Comparison of ENCODE assay signal across 16 cellular contexts in the genomic region with DNA sequence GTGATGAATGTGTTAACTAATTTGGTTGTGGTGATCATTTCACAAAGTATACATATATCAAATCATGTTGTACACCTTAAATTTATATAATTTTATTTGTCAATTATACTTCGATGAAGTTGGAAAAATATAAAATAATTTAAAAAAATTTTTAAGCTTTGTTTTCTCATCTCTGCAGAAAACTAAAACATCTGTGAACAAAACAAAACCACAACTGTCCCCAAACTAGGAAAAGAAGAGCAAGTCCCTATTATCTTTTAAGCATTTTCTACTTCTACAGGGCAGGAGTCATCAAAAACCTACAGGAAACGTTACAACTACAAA. TPM values are rescaled to one million over a fixed set of nuclear protein-coding genes. Genes with fewer than 3 reads are reported as not detected.
A peak's percentile ranks its signal among the peaks of the same experiment; 100 is the strongest.
DNase-seq lines count a peak whose midpoint lies in the region; ATAC-seq and TF ChIP-seq lines count a peak whose summit lies in the region.
"Had no signal": no experiment of that assay in that cellular context is flagged by ENCODE, and none has a peak within 500 bp of the region (broad histone marks: within the 10 kb centered on the region; RNA-seq: fewer than 3 reads in every experiment).

No MANE protein-coding gene starts in this region.

- no peaks in the 10 kb centered on the region for H3F3A ChIP-seq in PC-3 (ENCODE audit: low read length, unreplicated experiment)

- H3K36me3 Mint-ChIP-seq in endodermal cell (ENCODE audit: low read depth), result peaks cover 18% of the 10 kb centered on the region
- H3K36me3 Mint-ChIP-seq in stimulated activated effector memory CD8-positive, alpha-beta T cell treated with anti-CD3 and anti-CD28 coated beads, Interleukin-12 subunit alpha, Interleukin-12 subunit beta, amount 100 ng/mL, for 72 hours, result peaks cover 5% of the 10 kb centered on the region

- H3K4me1 ChIP-seq in heart left ventricle, result peaks cover 0 to 31% (median 6%) of the 10 kb centered on the region in 12 donors
- peaks cover 8% of the 10 kb centered on the region for H3K4me1 ChIP-seq in PC-3 (ENCODE audit: insufficient read depth, low read length)
- peaks cover 12% of the 10 kb centered on the region for H3K4me1 ChIP-seq in endodermal cell (ENCODE audit: control insufficient read depth, insufficient read depth, low read length)
- H3K4me1 ChIP-seq in gastroesophageal sphincter, result peaks cover 0 to 4% (median 0%) of the 10 kb centered on the region in 3 donors

- TF ChIP-seq CTCF in heart left ventricle (IDR thresholded peaks at IDR 0.05) (no peak), PC-3 (conservative IDR thresholded peaks at IDR 0.05; ENCODE audit: low read depth, low read length) (no peak), endodermal cell (conservative IDR thresholded peaks at IDR 0.05) (no peak), gastroesophageal sphincter (IDR thresholded peaks at IDR 0.05) (no peak)

- no peak overlapping the region for H3K4me3 Mint-ChIP-seq in endodermal cell
- peak overlapping the region; percentile 25 for H3K4me3 Mint-ChIP-seq in stimulated activated effector memory CD8-positive, alpha-beta T cell treated with anti-CD3 and anti-CD28 coated beads, Interleukin-12 subunit alpha, Interleukin-12 subunit beta, amount 100 ng/mL, for 72 hours
- H3K4me3 Mint-ChIP-seq: central memory CD8-positive, alpha-beta T cell had no signal

- BruUV-seq in PC-3 (replicated peaks; lab: Mats Ljungman, UMichigan), result no TSS peak

- H3K4me3 ChIP-seq in heart left ventricle (peak overlapping the region in 1 of 12 donors; percentile 23), PC-3 (ENCODE audit: low read length) (no peak overlapping the region), endodermal cell (ENCODE audit: low read length) (no peak overlapping the region), gastroesophageal sphincter (no peak overlapping the region)

- no peak overlapping the region for H2AFZ ChIP-seq in PC-3 (ENCODE audit: low read length)

- no peaks in the 10 kb centered on the region for H3K27me3 Mint-ChIP-seq in endodermal cell (ENCODE audit: insufficient read depth)
- H3K27me3 Mint-ChIP-seq: central memory CD8-positive, alpha-beta T cell had no signal

- POLR2A ChIA-PET in PC-3 (lab: Charles Lee; ENCODE audit: unreplicated experiment), result no interaction called here

- 0 out of 2 replicates have a peak overlapping the region, but pooled peaks have one; percentile 22 for H3K4me2 ChIP-seq in PC-3 (ENCODE audit: low read length)

- H3K9me3 ChIP-seq in heart left ventricle, result no peaks in the 10 kb centered on the region
- H3K9me3 ChIP-seq in PC-3 (ENCODE audit: low read length), result no peaks in the 10 kb centered on the region
- H3K9me3 ChIP-seq in endodermal cell (ENCODE audit: control insufficient read depth, low read length), result peaks cover 12% of the 10 kb centered on the region
- no peaks in the 10 kb centered on the region for H3K9me3 ChIP-seq in gastroesophageal sphincter

- H3K9me3 Mint-ChIP-seq in endodermal cell, result peaks cover 2% of the 10 kb centered on the region
- H3K9me3 Mint-ChIP-seq in stimulated activated effector memory CD8-positive, alpha-beta T cell treated with anti-CD3 and anti-CD28 coated beads, Interleukin-12 subunit alpha, Interleukin-12 subunit beta, amount 100 ng/mL, for 72 hours, result no peaks in the 10 kb centered on the region
- H3K9me3 Mint-ChIP-seq: central memory CD8-positive, alpha-beta T cell had no signal

- H3K4me1 Mint-ChIP-seq in endodermal cell, result peaks cover 36% of the 10 kb centered on the region
- H3K4me1 Mint-ChIP-seq in stimulated activated effector memory CD8-positive, alpha-beta T cell treated with anti-CD3 and anti-CD28 coated beads, Interleukin-12 subunit alpha, Interleukin-12 subunit beta, amount 100 ng/mL, for 72 hours, result peaks cover 45% of the 10 kb centered on the region

- intact Hi-C loops in heart left ventricle (cut with DNase I), result loop anchor here in 2 of 10 donors (2.0 kb wide), 1 partner anchor 22 kb away; a partner anchor contains a TSS
- intact Hi-C loops in left cardiac atrium (cut with DNase I), result no loop called here
- intact Hi-C loops in PC-3 (cut with micrococcal nuclease), result no loop called here

- no peak for TF ChIP-seq EP300 in gastroesophageal sphincter (IDR thresholded peaks at IDR 0.05)

- H3K9ac ChIP-seq in PC-3 (ENCODE audit: low read length), result no peak overlapping the region
- H3K9ac ChIP-seq in endodermal cell (ENCODE audit: extremely low read depth, low read length, poor library complexity, severe bottlenecking), result no peak overlapping the region

- H3K36me3 ChIP-seq in heart left ventricle (no peaks in the 10 kb centered on the region), PC-3 (ENCODE audit: low read depth, low read length) (no peaks in the 10 kb centered on the region), endodermal cell (ENCODE audit: control insufficient read depth, insufficient read depth, low read length) (peaks cover 9% of the 10 kb centered on the region), gastroesophageal sphincter (no peaks in the 10 kb centered on the region)

- H4K20me1 ChIP-seq in PC-3 (ENCODE audit: low read length), result no peaks in the 10 kb centered on the region

- H3K27ac ChIP-seq in heart left ventricle, result peak overlapping the region in 11 of 12 donors; percentile 47 to 86 (median 73)
- no peak overlapping the region for H3K27ac ChIP-seq in PC-3 (ENCODE audit: low read length)
- peak overlapping the region; percentile 77 for H3K27ac ChIP-seq in endodermal cell (ENCODE audit: low read depth, low read length)
- H3K27ac ChIP-seq in gastroesophageal sphincter, result no peak overlapping the region

- CTCF ChIA-PET in PC-3 (lab: Charles Lee), result no interaction called here

- DNase-seq in heart left ventricle (no peak), left cardiac atrium (no peak), PC-3 (no peak), endodermal cell (no peak), pons (ENCODE audit: low spot score) (no peak)
- DNase-seq in stimulated activated effector memory CD8-positive, alpha-beta T cell treated with anti-CD3 and anti-CD28 coated beads, Interleukin-12 subunit alpha, Interleukin-12 subunit beta, amount 100 ng/mL, for 72 hours (ENCODE audit: low spot score in 2 of 2), result no peak
- DNase-seq: activated CD4-positive, CD25-positive, alpha-beta regulatory T cell; activated CD8-positive, alpha-beta memory T cell treated with anti-CD3 and anti-CD28 coated beads, Interleukin-2, amount 50 U/mL, for 4 hours; GOT3; mammary epithelial cell had no signal

- H3K27ac Mint-ChIP-seq in endodermal cell, result peak overlapping the region; percentile 29
- H3K27ac Mint-ChIP-seq in stimulated activated effector memory CD8-positive, alpha-beta T cell treated with anti-CD3 and anti-CD28 coated beads, Interleukin-12 subunit alpha, Interleukin-12 subunit beta, amount 100 ng/mL, for 72 hours, result peak overlapping the region; percentile 43

- ATAC-seq in heart left ventricle, result no peak
- no peak for ATAC-seq in left cardiac atrium
- no peak for ATAC-seq in PC-3
- no peak for ATAC-seq in stimulated activated effector memory CD8-positive, alpha-beta T cell treated with anti-CD3 and anti-CD28 coated beads, Interleukin-12 subunit alpha, Interleukin-12 subunit beta, amount 100 ng/mL, for 72 hours
- ATAC-seq in GM21526 (IDR thresholded peaks at IDR 0.05; ENCODE audit: low FRiP score, unreplicated experiment), result no peak
- no peak for ATAC-seq in gastroesophageal sphincter

- H3K9me2 ChIP-seq in PC-3 (replicated peaks; ENCODE audit: low read length), result no peaks in the 10 kb centered on the region

- peaks cover 20% of the 10 kb centered on the region for H3K79me2 ChIP-seq in PC-3 (ENCODE audit: low read length)

- TF ChIP-seq POLR2A in heart left ventricle (IDR thresholded peaks at IDR 0.05) (no peak), gastroesophageal sphincter (IDR thresholded peaks at IDR 0.05) (no peak)

- no peaks in the 10 kb centered on the region for H3K27me3 ChIP-seq in heart left ventricle
- no peaks in the 10 kb centered on the region for H3K27me3 ChIP-seq in PC-3 (ENCODE audit: low read length)
- H3K27me3 ChIP-seq in endodermal cell (ENCODE audit: control insufficient read depth, insufficient read depth, low read length, poor library complexity, severe bottlenecking), result no peaks in the 10 kb centered on the region
- H3K27me3 ChIP-seq in gastroesophageal sphincter, result no peaks in the 10 kb centered on the region

- WGBS in heart left ventricle, 4 donors, result 48 to 59% (median 53%) methylated on average over 2 of the region's 2 CpGs
- WGBS in endodermal cell (ENCODE audit: insufficient coverage in 1 of 2, insufficient read length in 1 of 2), 2 experiments, result 44 to 86% methylated on average over 1 of the region's 2 CpGs
- WGBS in gastroesophageal sphincter (ENCODE audit: low coverage in 1 of 2), 2 donors, result 49 to 60% methylated on average over 2 of the region's 2 CpGs

RNA-seq across cellular contexts. Expression of a gene that starts 6.5 kb away (rescaled TPM):
- total RNA-seq in heart left ventricle (10 to 100 TPM; 15.8 to 46.8 (median 23.4) TPM), left cardiac atrium (10 to 100 TPM; 21.6 to 34.1 TPM), PC-3 (2014; rRNA removed) (9.7 and 13.3 TPM in 2 replicates), endodermal cell (10 to 100 TPM; 49.5 to 68.3 TPM), gastroesophageal sphincter (10 to 100 TPM; 10.1 to 19.2 (median 13.3) TPM)
- polyA plus RNA-seq in heart left ventricle, result 10 to 100 TPM; 12.8 to 16.1 TPM
- polyA plus RNA-seq in endodermal cell (2013, experiment 1 of 2), result 73.7 TPM
- 66.8 TPM for polyA plus RNA-seq in endodermal cell (2013, experiment 2 of 2)

RNA-seq across cellular contexts. Expression of a gene that starts 6.6 kb away (rescaled TPM):
- total RNA-seq in heart left ventricle, result under 1 TPM in 3 of 9 donors, not detected in 6; 0.20 to 0.32 (median 0.25) TPM
- polyA plus RNA-seq in heart left ventricle, result under 1 TPM; 0.15 to 0.38 TPM
- not detected for total RNA-seq in left cardiac atrium
- not detected in 2 replicates for total RNA-seq in PC-3 (2014; rRNA removed)
- total RNA-seq in endodermal cell, result under 1 TPM; 0.59 to 0.66 TPM
- 0.57 TPM for polyA plus RNA-seq in endodermal cell (2013, experiment 1 of 2)
- 0.54 TPM for polyA plus RNA-seq in endodermal cell (2013, experiment 2 of 2)
- under 1 TPM in 1 of 4 donors, not detected in 3; 0.27 TPM for total RNA-seq in gastroesophageal sphincter
- total RNA-seq: fibroblast of villous mesenchyme, RPMI7951 had no signal
- polyA plus RNA-seq: mammary epithelial cell had no signal

RNA-seq across cellular contexts. Expression of a gene that starts 21.7 kb away (rescaled TPM):
- 10 to 100 TPM; 57.3 to 91.4 (median 68.6) TPM for total RNA-seq in heart left ventricle
- 10 to 100 TPM; 37.2 to 54.2 TPM for polyA plus RNA-seq in heart left ventricle
- 10 to 100 TPM; 71.5 to 93.6 TPM for total RNA-seq in left cardiac atrium
- 56.1 and 56.6 TPM in 2 replicates for total RNA-seq in PC-3 (2014; rRNA removed)
- total RNA-seq in endodermal cell, result 10 to 100 TPM; 59.7 to 62.9 TPM
- polyA plus RNA-seq in endodermal cell (2013, experiment 1 of 2), result 69.3 TPM
- polyA plus RNA-seq in endodermal cell (2013, experiment 2 of 2), result 64.4 TPM
- total RNA-seq in gastroesophageal sphincter, result 10 to 100 TPM; 84.0 to 98.6 (median 90.9) TPM

RNA-seq across cellular contexts. Expression of a gene that starts 48.4 kb away (rescaled TPM):
- total RNA-seq in heart left ventricle (10 to 100 TPM; 16.3 to 24.3 (median 21.8) TPM), left cardiac atrium (10 to 100 TPM; 27.9 to 33.6 TPM), PC-3 (2014; rRNA removed) (21.8 and 28.0 TPM in 2 replicates), endodermal cell (10 to 100 TPM; 92.0 to 99.8 TPM), gastroesophageal sphincter (10 to 100 TPM; 16.1 to 51.4 (median 33.2) TPM)
- polyA plus RNA-seq in heart left ventricle, result 10 to 100 TPM; 22.6 to 34.4 TPM
- 51.8 TPM for polyA plus RNA-seq in endodermal cell (2013, experiment 1 of 2)
- 37.9 TPM for polyA plus RNA-seq in endodermal cell (2013, experiment 2 of 2)

RNA-seq across cellular contexts. Expression of a gene that starts 52.5 kb away (rescaled TPM):
- total RNA-seq in heart left ventricle (1 to 10 TPM in 2 of 9 donors, under 1 TPM in 4, not detected in 3; 0.21 to 1.3 (median 0.58) TPM), left cardiac atrium (under 1 TPM in 1 of 2 donors, not detected in 1; 0.59 TPM), PC-3 (2014; rRNA removed) (not detected in 2 replicates), endodermal cell (not detected), gastroesophageal sphincter (under 1 TPM in 3 of 4 donors, not detected in 1; 0.27 to 0.47 (median 0.31) TPM)
- 1 to 10 TPM in 1 of 2 donors, under 1 TPM in 1; 0.36 to 1.2 TPM for polyA plus RNA-seq in heart left ventricle
- polyA plus RNA-seq in endodermal cell (2013, experiment 1 of 2), result 0.21 TPM
- not detected for polyA plus RNA-seq in endodermal cell (2013, experiment 2 of 2)
- total RNA-seq: fibroblast of villous mesenchyme, RPMI7951 had no signal
- polyA plus RNA-seq: mammary epithelial cell, neural cell had no signal

Comparison
In these comparisons a context has a peak if more than half of its experiments do, and no peak if none do; other contexts are left out.
1. H3K27ac ChIP-seq: peak in heart left ventricle (11 of 12) and endodermal cell (single experiment); none in PC-3 (single experiment) and gastroesophageal sphincter (0 of 4).